ENCODE assay signal across 8 cellular contexts in the genomic region with DNA sequence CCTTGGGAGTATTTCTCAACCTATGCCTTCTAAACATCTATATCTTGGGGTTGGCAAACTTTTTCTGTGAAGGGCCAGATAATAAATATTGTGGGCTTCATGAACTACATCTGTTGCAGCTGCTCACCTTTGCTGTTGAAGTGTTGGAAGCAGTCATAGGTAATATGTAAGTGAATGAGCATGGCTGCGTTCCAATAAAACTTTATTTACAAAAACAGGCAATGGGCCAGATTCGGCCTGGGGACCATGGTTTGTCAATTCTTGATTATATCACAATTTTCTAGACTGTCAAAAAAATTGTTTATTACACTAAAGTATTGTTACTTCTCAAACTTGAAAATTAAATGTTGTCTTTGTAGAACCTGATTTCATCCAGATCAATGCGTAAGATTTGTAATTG.
"Had no signal": no experiment of that assay in that cellular context is flagged by ENCODE, and none has a peak within 500 bp of the region (broad histone marks: within the 10 kb centered on the region; RNA-seq: fewer than 3 reads in every experiment).

No MANE protein-coding gene starts in this region.

- H3K4me3 Mint-ChIP-seq: GM23338, H9, IgD-negative memory B cell had no signal

- H3K4me3 ChIP-seq: GM23338 had no signal

- H2AFZ ChIP-seq: GM23338 had no signal

- H3K27me3 Mint-ChIP-seq: IgD-negative memory B cell had no signal

- DNase-seq: H9, HCEC 1CT, KG1 had no signal

- H3K4me2 ChIP-seq: GM23338 had no signal

- H3K27ac Mint-ChIP-seq: GM23338, H9, IgD-negative memory B cell had no signal

- FAIRE-seq: H1, H54, HTR-8/SVneo had no signal

- ATAC-seq: GM23338 had no signal

- H3K9me3 Mint-ChIP-seq: GM23338, H9 had no signal
